Comparison of ENCODE assay signal across 18 cellular contexts in the genomic region with DNA sequence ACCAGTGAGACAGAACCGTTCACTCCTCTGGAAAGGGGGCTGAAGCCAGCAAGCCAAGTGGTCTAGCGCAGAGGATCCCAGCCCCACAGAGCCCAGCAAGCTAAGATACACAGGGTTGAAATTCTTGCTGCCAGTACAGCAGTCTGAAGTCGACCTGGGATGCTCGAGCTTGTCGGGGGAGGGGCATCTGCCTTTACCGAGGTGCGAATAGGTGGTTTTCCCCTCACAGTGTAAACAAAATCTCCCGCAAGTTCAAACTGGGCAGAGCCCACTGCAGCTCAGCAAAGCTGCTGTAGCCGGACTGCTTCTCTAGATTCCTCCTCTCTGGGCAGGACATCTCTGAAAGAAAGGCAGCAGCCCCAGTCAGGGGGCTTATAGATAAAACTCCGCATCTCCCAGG.
DNase-seq lines count a peak whose midpoint lies in the region; ATAC-seq and TF ChIP-seq lines count a peak whose summit lies in the region.
"Had no signal": no experiment of that assay in that cellular context is flagged by ENCODE, and none has a peak within 500 bp of the region (broad histone marks: within the 10 kb centered on the region; RNA-seq: fewer than 3 reads in every experiment).

No MANE protein-coding gene starts in this region.

- peak overlapping the region in 1 of 2 donors; percentile 57 for H3K4me3 Mint-ChIP-seq in effector memory CD8-positive, alpha-beta T cell
- H3K4me3 Mint-ChIP-seq: B cell; CD4-positive, CD25-positive, alpha-beta regulatory T cell; CD8-positive, alpha-beta T cell; H9 had no signal

- DNase-seq in activated gamma-delta T cell treated with Interleukin-2 at 50 U/mL for 16 hours (peak; percentile 6), activated gamma-delta T cell (lab: John Stamatoyannopoulos, UW) (no peak), globus pallidus (ENCODE audit: low spot score) (no peak), AG08395 (ENCODE audit: low spot score) (no peak)
- DNase-seq in effector memory CD8-positive, alpha-beta T cell, result peak in 2 of 3 experiments; percentile 9 to 31
- no peak for DNase-seq in stimulated activated CD4-positive, alpha-beta T cell treated with anti-CD3 and anti-CD28 coated beads, Interleukin-15, amount 100 ng/mL, for 24 hours
- DNase-seq: Caco-2; CD4-positive, CD25-positive, alpha-beta regulatory T cell; CD8-positive, alpha-beta T cell; DMS153; DND-41; GM23248; H9 had no signal

- peak overlapping the region in 1 of 2 donors; percentile 87 for H3K27ac Mint-ChIP-seq in effector memory CD8-positive, alpha-beta T cell
- H3K27ac Mint-ChIP-seq: B cell, H9 had no signal

- H3K27me3 ChIP-seq in neutrophil, result no peaks in the 10 kb centered on the region
- H3K27me3 ChIP-seq: BLaER1 had no signal

- H3K4me3 ChIP-seq in neutrophil (ENCODE audit: low read depth in 1 of 2, low read length in 1 of 2), result no peak overlapping the region
- H3K4me3 ChIP-seq: BLaER1, GM23248 had no signal

- no peaks in the 10 kb centered on the region for H3K27me3 Mint-ChIP-seq in effector memory CD8-positive, alpha-beta T cell
- H3K27me3 Mint-ChIP-seq: B cell; CD4-positive, CD25-positive, alpha-beta regulatory T cell had no signal

- peak overlapping the region; percentile 52 for H3K27ac ChIP-seq in neutrophil
- H3K27ac ChIP-seq: BLaER1, C4-2B, GM23248 had no signal

- peak; percentile 74 for ATAC-seq in effector memory CD8-positive, alpha-beta T cell (replicated peaks)
- ATAC-seq: CD8-positive, alpha-beta T cell; HCT116 had no signal

- no peaks in the 10 kb centered on the region for H3K9me3 Mint-ChIP-seq in effector memory CD8-positive, alpha-beta T cell
- H3K9me3 Mint-ChIP-seq: CD8-positive, alpha-beta T cell had no signal

- peaks cover 49% of the 10 kb centered on the region for H3K36me3 ChIP-seq in neutrophil

- no peaks in the 10 kb centered on the region for H3K9me3 ChIP-seq in neutrophil
- H3K9me3 ChIP-seq: Caco-2 had no signal

- H3K4me1 ChIP-seq in neutrophil (ENCODE audit: control insufficient read depth in 1 of 2, insufficient read depth in 1 of 2, low read depth in 1 of 2, low read length in 1 of 2), result peaks cover 0 to 3% of the 10 kb centered on the region in 2 experiments
- H3K4me1 ChIP-seq: BLaER1, Caco-2 had no signal

- TF ChIP-seq CTCF in neutrophil (IDR thresholded peaks at IDR 0.05), result no peak

- H3K4me1 Mint-ChIP-seq in effector memory CD8-positive, alpha-beta T cell (ENCODE audit: low read depth in 2 of 2), result peaks cover 0 to 20% of the 10 kb centered on the region in 2 donors
- H3K4me1 Mint-ChIP-seq: B cell, H9 had no signal

- peaks cover 39% of the 10 kb centered on the region for H3K36me3 Mint-ChIP-seq in effector memory CD8-positive, alpha-beta T cell (ENCODE audit: insufficient read depth)

Comparison
In these comparisons a context has a peak if more than half of its experiments do, and no peak if none do; other contexts are left out.
1. DNase-seq: peak in activated gamma-delta T cell treated with Interleukin-2 at 50 U/mL for 16 hours (single experiment) and effector memory CD8-positive, alpha-beta T cell (2 of 3); none in activated gamma-delta T cell (single experiment), globus pallidus (single experiment), AG08395 (single experiment) and stimulated activated CD4-positive, alpha-beta T cell treated with anti-CD3 and anti-CD28 coated beads, Interleukin-15, amount 100 ng/mL, for 24 hours (single experiment).